In the genomic region with DNA sequence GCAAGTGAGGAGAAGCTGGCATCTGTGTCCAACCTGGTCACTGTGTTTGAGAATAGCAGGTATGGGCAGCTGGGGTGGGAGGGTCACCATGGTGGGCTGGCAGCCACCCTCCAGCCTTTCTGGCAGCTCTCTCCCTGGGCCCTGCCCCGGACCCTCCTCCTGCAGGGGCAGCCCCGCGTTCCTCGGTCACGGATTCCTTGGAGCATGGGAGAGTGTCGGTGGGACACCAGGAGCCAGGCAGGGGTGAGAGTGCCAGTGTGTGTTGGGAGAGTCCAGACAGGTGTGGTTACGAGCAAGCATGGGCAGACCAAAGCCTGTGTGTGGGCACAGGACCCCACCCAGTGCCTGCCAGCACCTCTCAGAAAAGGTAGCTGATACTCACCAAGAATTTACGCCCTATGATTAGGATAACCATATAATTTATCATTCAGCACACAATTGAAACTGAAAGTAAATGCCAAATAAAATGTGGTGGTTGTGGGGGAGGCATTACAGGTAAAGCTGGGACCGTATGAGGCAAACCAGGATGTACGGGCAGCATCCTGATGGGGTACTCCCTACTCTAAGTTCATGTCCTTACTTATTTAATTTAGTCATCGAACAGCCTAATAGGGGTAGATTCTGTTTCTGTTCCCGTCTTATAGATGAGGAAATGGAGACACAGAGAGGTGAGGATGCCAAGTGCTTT, we compare ENCODE assay signal across 11 cellular contexts. TPM values are rescaled to one million over a fixed set of nuclear protein-coding genes. Genes with fewer than 3 reads are reported as not detected.
A peak's percentile ranks its signal among the peaks of the same experiment; 100 is the strongest.
DNase-seq lines count a peak whose midpoint lies in the region; ATAC-seq, FAIRE-seq and TF ChIP-seq lines count a peak whose summit lies in the region.
"Had no signal": no experiment of that assay in that cellular context is flagged by ENCODE, and none has a peak within 500 bp of the region (broad histone marks: within the 10 kb centered on the region; RNA-seq: fewer than 3 reads in every experiment).

No MANE protein-coding gene starts in this region.

- no peak overlapping the region for H2AFZ ChIP-seq in osteoblast (ENCODE audit: low read length)

- H3K4me3 ChIP-seq in psoas muscle (peak overlapping the region; percentile 26), osteoblast (ENCODE audit: insufficient read depth, low read length) (no peak overlapping the region)

- no peaks in the 10 kb centered on the region for H3K27me3 ChIP-seq in psoas muscle (ENCODE audit: insufficient read depth in 3 of 3, low read length in 2 of 3)
- peaks cover 9% of the 10 kb centered on the region for H3K27me3 ChIP-seq in osteoblast (ENCODE audit: insufficient read depth, low read length)
- H3K27me3 ChIP-seq: pancreas had no signal

- H3K79me2 ChIP-seq in osteoblast (ENCODE audit: insufficient read depth, low read length) = no peaks in the 10 kb centered on the region

- H3K4me1 Mint-ChIP-seq in activated T-helper 1 cell treated with anti-CD3 and anti-CD28 coated beads, Interleukin-12 subunit alpha, Interleukin-12 subunit beta, Interleukin-2, Interleukin-4 antibody, amounts not matched to agents 30 ng/mL and 10 ng/mL and 1 ng/mL, durations not matched to agents 14 hours and 24 hours and 36 hours (ENCODE audit: low read depth) = peaks cover 14% of the 10 kb centered on the region

- H3K4me3 Mint-ChIP-seq in activated T-helper 1 cell treated with anti-CD3 and anti-CD28 coated beads, Interleukin-12 subunit alpha, Interleukin-12 subunit beta, Interleukin-2, Interleukin-4 antibody, amounts not matched to agents 30 ng/mL and 10 ng/mL and 1 ng/mL, durations not matched to agents 14 hours and 24 hours and 36 hours = no peak overlapping the region

- no peaks in the 10 kb centered on the region for H3K4me1 ChIP-seq in psoas muscle
- H3K4me1 ChIP-seq in osteoblast (ENCODE audit: insufficient read depth, low read length) = peaks cover 9% of the 10 kb centered on the region
- H3K4me1 ChIP-seq: pancreas had no signal

- FAIRE-seq in GM18507 (lab: Jason Lieb, UNC) = peak; percentile 54
- FAIRE-seq: pancreas had no signal

- no peaks in the 10 kb centered on the region for H3K36me3 Mint-ChIP-seq in activated T-helper 1 cell treated with anti-CD3 and anti-CD28 coated beads, Interleukin-12 subunit alpha, Interleukin-12 subunit beta, Interleukin-2, Interleukin-4 antibody, amounts not matched to agents 30 ng/mL and 10 ng/mL and 1 ng/mL, durations not matched to agents 14 hours and 24 hours and 36 hours (ENCODE audit: low read depth)

- H3K36me3 ChIP-seq in psoas muscle (ENCODE audit: insufficient read depth in 1 of 2, low read depth in 1 of 2) (no peaks in the 10 kb centered on the region), osteoblast (ENCODE audit: insufficient read depth, low read length) (no peaks in the 10 kb centered on the region)
- H3K36me3 ChIP-seq: pancreas had no signal

- no peaks in the 10 kb centered on the region for H3K27me3 Mint-ChIP-seq in activated T-helper 1 cell treated with anti-CD3 and anti-CD28 coated beads, Interleukin-12 subunit alpha, Interleukin-12 subunit beta, Interleukin-2, Interleukin-4 antibody, amounts not matched to agents 30 ng/mL and 10 ng/mL and 1 ng/mL, durations not matched to agents 14 hours and 24 hours and 36 hours (ENCODE audit: insufficient read depth)

- 87 to 90% (median 87%) methylated on average over 12 of the region's 12 CpGs for WGBS in psoas muscle, 3 donors

- H3K9me3 Mint-ChIP-seq in activated T-helper 1 cell treated with anti-CD3 and anti-CD28 coated beads, Interleukin-12 subunit alpha, Interleukin-12 subunit beta, Interleukin-2, Interleukin-4 antibody, amounts not matched to agents 30 ng/mL and 10 ng/mL and 1 ng/mL, durations not matched to agents 14 hours and 24 hours and 36 hours = no peaks in the 10 kb centered on the region

- H3K9me3 ChIP-seq in psoas muscle (no peaks in the 10 kb centered on the region), osteoblast (ENCODE audit: low read depth, low read length) (no peaks in the 10 kb centered on the region)
- H3K9me3 ChIP-seq: pancreas had no signal

- H4K20me1 ChIP-seq in osteoblast (ENCODE audit: insufficient read depth, low read length) = no peaks in the 10 kb centered on the region

- TF ChIP-seq CTCF in psoas muscle (IDR thresholded peaks at IDR 0.05) (no peak), osteoblast (IDR thresholded peaks at IDR 0.05; ENCODE audit: extremely low read depth, low read depth, low read length) (no peak)

- no peak for DNase-seq in GM18507 (ENCODE audit: extremely low spot score, insufficient read length, low read depth)
- DNase-seq in activated T-helper 1 cell treated with anti-CD3 and anti-CD28 coated beads, Interleukin-12 subunit alpha, Interleukin-12 subunit beta, Interleukin-2, Interleukin-4 antibody, amounts not matched to agents 30 ng/mL and 10 ng/mL and 1 ng/mL, durations not matched to agents 14 hours and 24 hours and 36 hours (ENCODE audit: low spot score) = no peak
- DNase-seq in psoas muscle = no peak
- DNase-seq in osteoblast (ENCODE audit: insufficient read length, low spot score, missing footprints) = no peak
- no peak for DNase-seq in GOT3 (lab: John Stamatoyannopoulos, UW)
- DNase-seq: NCI-H1105, pancreas had no signal

- ATAC-seq in HG02642 (IDR thresholded peaks at IDR 0.05; ENCODE audit: poor library complexity, unreplicated experiment) (peak; percentile 23), psoas muscle (no peak), HG03095 (IDR thresholded peaks at IDR 0.05; ENCODE audit: unreplicated experiment) (no peak), GM18858 (IDR thresholded peaks at IDR 0.05; ENCODE audit: unreplicated experiment) (no peak)

- peak overlapping the region; percentile 32 for H3K27ac Mint-ChIP-seq in activated T-helper 1 cell treated with anti-CD3 and anti-CD28 coated beads, Interleukin-12 subunit alpha, Interleukin-12 subunit beta, Interleukin-2, Interleukin-4 antibody, amounts not matched to agents 30 ng/mL and 10 ng/mL and 1 ng/mL, durations not matched to agents 14 hours and 24 hours and 36 hours

- intact Hi-C loops in activated T-helper 1 cell treated with anti-CD3 and anti-CD28 coated beads, Interleukin-12 subunit alpha, Interleukin-12 subunit beta, Interleukin-2, Interleukin-4 antibody, amounts not matched to agents 30 ng/mL and 10 ng/mL and 1 ng/mL, durations not matched to agents 14 hours and 24 hours and 36 hours (cut with micrococcal nuclease) = no loop called here
- intact Hi-C loops in psoas muscle (cut with DNase I) = no loop called here

- no peak overlapping the region for H3K27ac ChIP-seq in psoas muscle
- H3K27ac ChIP-seq in osteoblast (ENCODE audit: low read depth, low read length) = no peak overlapping the region
- H3K27ac ChIP-seq: epithelial cell of prostate, pancreas had no signal

- H3K4me2 ChIP-seq in osteoblast (ENCODE audit: insufficient read depth, low read length) = no peak overlapping the region

RNA-seq across cellular contexts. Expression of gene FGD2, which starts 0.5 kb away (rescaled TPM):
- 0.65 and 1.5 TPM in 2 replicates for total RNA-seq in activated T-helper 1 cell treated with anti-CD3 and anti-CD28 coated beads, Interleukin-12 subunit alpha, Interleukin-12 subunit beta, Interleukin-2, Interleukin-4 antibody, amounts not matched to agents 30 ng/mL and 10 ng/mL and 1 ng/mL, durations not matched to agents 14 hours and 24 hours and 36 hours
- 1 to 10 TPM; 1.7 to 4.2 (median 3.1) TPM for total RNA-seq in psoas muscle
- 1 to 10 TPM in 1 of 3 donors, under 1 TPM in 2; 0.75 to 1.5 (median 0.92) TPM for polyA plus RNA-seq in psoas muscle
- under 0.01 TPM in 2 replicates for total RNA-seq in osteoblast

RNA-seq across cellular contexts. Expression of gene MTCH1, which starts 20.0 kb away (rescaled TPM):
- 120 and 127 TPM in 2 replicates for total RNA-seq in activated T-helper 1 cell treated with anti-CD3 and anti-CD28 coated beads, Interleukin-12 subunit alpha, Interleukin-12 subunit beta, Interleukin-2, Interleukin-4 antibody, amounts not matched to agents 30 ng/mL and 10 ng/mL and 1 ng/mL, durations not matched to agents 14 hours and 24 hours and 36 hours
- total RNA-seq in psoas muscle (10 to 100 TPM; 74.6 to 89.2 (median 85.4) TPM), osteoblast (183 and 185 TPM in 2 replicates)
- polyA plus RNA-seq in psoas muscle = 100 to 1,000 TPM; 110 to 230 (median 145) TPM

RNA-seq across cellular contexts. Expression of gene PI16, which starts 51.4 kb away (rescaled TPM):
- not detected in 2 replicates for total RNA-seq in activated T-helper 1 cell treated with anti-CD3 and anti-CD28 coated beads, Interleukin-12 subunit alpha, Interleukin-12 subunit beta, Interleukin-2, Interleukin-4 antibody, amounts not matched to agents 30 ng/mL and 10 ng/mL and 1 ng/mL, durations not matched to agents 14 hours and 24 hours and 36 hours
- total RNA-seq in psoas muscle (10 to 100 TPM in 1 of 4 donors, 1 to 10 TPM in 3; 3.1 to 49.1 (median 3.6) TPM), osteoblast (1.8 TPM in 2 replicates)
- polyA plus RNA-seq in psoas muscle = 1 to 10 TPM; 1.2 to 3.1 (median 1.6) TPM
